In the genomic region with DNA sequence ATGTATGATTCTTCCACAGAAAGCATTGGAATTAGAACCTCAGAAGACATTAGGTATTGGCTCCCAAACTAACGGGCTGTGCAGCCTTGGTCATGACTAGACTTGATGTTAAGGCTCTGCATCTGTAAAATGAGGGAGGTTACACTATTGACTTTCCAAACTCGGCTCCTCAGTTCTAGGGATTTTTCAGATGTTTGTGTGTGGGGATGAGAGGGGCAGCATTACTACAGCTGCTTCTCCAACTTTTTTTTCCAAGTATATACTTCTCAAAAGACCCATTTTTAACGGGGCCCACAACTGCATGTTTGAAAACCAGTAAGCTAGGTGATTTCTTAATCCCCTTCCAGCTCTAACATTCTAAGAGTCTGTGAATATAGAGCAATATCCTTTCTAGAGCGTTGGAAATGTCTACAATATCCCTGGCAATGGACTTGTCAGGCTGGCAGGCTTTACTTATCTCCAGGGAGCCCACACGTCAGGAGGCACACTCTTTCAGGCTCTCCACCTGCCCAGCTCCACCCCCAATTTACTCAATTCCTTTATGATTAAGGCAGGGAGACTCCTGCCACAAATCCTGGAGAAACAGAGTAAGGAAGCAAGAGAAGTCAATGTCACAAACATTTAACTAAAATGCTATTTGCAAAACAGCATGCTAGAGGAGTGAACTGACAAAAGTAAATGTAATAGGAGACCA, we compare ENCODE assay signal across 8 cellular contexts. TPM values are rescaled to one million over a fixed set of nuclear protein-coding genes. Genes with fewer than 3 reads are reported as not detected.
A peak's percentile ranks its signal among the peaks of the same experiment; 100 is the strongest.
DNase-seq lines count a peak whose midpoint lies in the region; ATAC-seq and TF ChIP-seq lines count a peak whose summit lies in the region.

No MANE protein-coding gene starts in this region.

- TF ChIP-seq CTCF in KMS-11 (conservative IDR thresholded peaks at IDR 0.05; ENCODE audit: low read depth, low read length) (no peak), brain microvascular endothelial cell (IDR thresholded peaks at IDR 0.05; ENCODE audit: low read depth, low read length, missing control alignments) (no peak), lung (IDR thresholded peaks at IDR 0.05; ENCODE audit: control extremely low read depth, extremely low read depth) (no peak), upper lobe of left lung (IDR thresholded peaks at IDR 0.05) (no peak)

- H3K79me2 ChIP-seq in ACC112 (ENCODE audit: control insufficient read depth, insufficient read depth, low read length, unreplicated experiment) (peaks cover 22% of the 10 kb centered on the region), KMS-11 (ENCODE audit: insufficient read depth, low read depth) (no peaks in the 10 kb centered on the region)

- H3K9ac ChIP-seq in KMS-11: peak overlapping the region; percentile 84

- H2AFZ ChIP-seq in ACC112 (ENCODE audit: low read length, unreplicated experiment) (peak overlapping the region; percentile 94), KMS-11 (ENCODE audit: low read depth) (peak overlapping the region; percentile 77; the same call in 1 of the 2 replicates)

- H3K9me3 ChIP-seq in lung (ENCODE audit: control insufficient read depth in 2 of 2, insufficient read depth in 1 of 2, low read length in 1 of 2) (no peaks in the 10 kb centered on the region), upper lobe of left lung (no peaks in the 10 kb centered on the region)

- in situ Hi-C loops in brain microvascular endothelial cell (cut with HindIII; ENCODE audit: low pct_ligation_motif_present, low sequenced_read_pairs): no loop called here

- no peak for TF ChIP-seq EP300 in upper lobe of left lung (IDR thresholded peaks at IDR 0.05)

- H4K20me1 ChIP-seq in KMS-11 (ENCODE audit: insufficient read depth): no peaks in the 10 kb centered on the region

- ATAC-seq in lung (ENCODE audit: insufficient read depth, low FRiP score) (no peak), upper lobe of left lung (ENCODE audit: low FRiP score in 2 of 2) (peak in 1 of 2 donors; percentile 2), HG02981 (IDR thresholded peaks at IDR 0.05; ENCODE audit: unreplicated experiment) (no peak)

- TF ChIP-seq POLR2A in upper lobe of left lung (IDR thresholded peaks at IDR 0.05): no peak

- H3K4me1 ChIP-seq in ACC112 (ENCODE audit: control insufficient read depth, insufficient read depth, low read length, unreplicated experiment) (peaks cover 18% of the 10 kb centered on the region), KMS-11 (ENCODE audit: low read depth, poor library complexity, severe bottlenecking) (peaks cover 14% of the 10 kb centered on the region), lung (ENCODE audit: control insufficient read depth in 2 of 2, insufficient read depth in 2 of 2, low read length in 2 of 2) (peaks cover 12 to 23% of the 10 kb centered on the region in 2 donors), upper lobe of left lung (peaks cover 17 to 27% (median 23%) of the 10 kb centered on the region in 4 donors)

- H3K4me3 ChIP-seq in ACC112 (ENCODE audit: low read depth, low read length) (peak overlapping the region; percentile 99), KMS-11 (IDR thresholded peaks at IDR 0.05; ENCODE audit: insufficient read depth, low read depth, low read length) (peak overlapping the region; percentile 92), brain microvascular endothelial cell (ENCODE audit: low read depth, low read length) (peak overlapping the region; percentile 92), lung (peak overlapping the region; percentile 70), upper lobe of left lung (peak overlapping the region; percentile 27 to 93 (median 66))

- H3K27me3 ChIP-seq in ACC112 (ENCODE audit: insufficient read depth, low read length) (no peaks in the 10 kb centered on the region), KMS-11 (ENCODE audit: insufficient read depth, low read depth) (no peaks in the 10 kb centered on the region), brain microvascular endothelial cell (replicated peaks) (no peaks in the 10 kb centered on the region), lung (ENCODE audit: control insufficient read depth, insufficient read depth) (no peaks in the 10 kb centered on the region), upper lobe of left lung (no peaks in the 10 kb centered on the region)

- 19 to 23% methylated on average over 5 of the region's 5 CpGs for WGBS in lung, 2 donors
- 23 to 24% methylated on average over 5 of the region's 5 CpGs for WGBS in upper lobe of left lung, 2 donors

- H3K4me2 ChIP-seq in KMS-11: peak overlapping the region; percentile 71

- no peaks in the 10 kb centered on the region for H3K36me3 ChIP-seq in ACC112 (ENCODE audit: insufficient read depth, low read length)
- H3K36me3 ChIP-seq in KMS-11 (ENCODE audit: insufficient read depth): no peaks in the 10 kb centered on the region
- peaks cover 24% of the 10 kb centered on the region for H3K36me3 ChIP-seq in brain microvascular endothelial cell (replicated peaks)
- peaks cover 17 to 19% of the 10 kb centered on the region in 2 donors for H3K36me3 ChIP-seq in lung (ENCODE audit: control insufficient read depth in 2 of 2, insufficient read depth in 2 of 2, low read length in 2 of 2)
- H3K36me3 ChIP-seq in upper lobe of left lung: peaks cover 12 to 29% (median 21%) of the 10 kb centered on the region in 4 donors

- no peak for DNase-seq in brain microvascular endothelial cell
- DNase-seq in lung (ENCODE audit: low spot score): no peak
- peak in 1 of 2 donors; percentile 61 for DNase-seq in upper lobe of left lung
- no peak for DNase-seq in RPMI8226
- no peak for DNase-seq in DMS153 (lab: John Stamatoyannopoulos, UW)

- peak overlapping the region; percentile 95 for H3K27ac ChIP-seq in ACC112 (ENCODE audit: low read depth, low read length)
- H3K27ac ChIP-seq in KMS-11: peak overlapping the region; percentile 57; the same call in 1 of the 2 replicates
- peak overlapping the region; percentile 91 for H3K27ac ChIP-seq in brain microvascular endothelial cell
- peak overlapping the region; percentile 91 to 97 for H3K27ac ChIP-seq in lung (ENCODE audit: low read depth in 1 of 2, low read length in 1 of 2)
- peak overlapping the region; percentile 92 to 97 (median 95) for H3K27ac ChIP-seq in upper lobe of left lung

RNA-seq across cellular contexts. Expression of a gene that starts 0.8 kb away (rescaled TPM):
- total RNA-seq in lung (100 to 1,000 TPM in 1 of 2 donors, 10 to 100 TPM in 1; 42.1 to 103 TPM), upper lobe of left lung (10 to 100 TPM; 51.2 to 99.3 (median 75.9) TPM)
- 100 to 1,000 TPM in 1 of 2 donors, 10 to 100 TPM in 1; 94.5 to 224 TPM for polyA plus RNA-seq in lung

RNA-seq across cellular contexts. Expression of a gene that starts 15.5 kb away (rescaled TPM):
- 1 to 10 TPM in 1 of 2 donors, under 1 TPM in 1; 0.34 to 2.0 TPM for total RNA-seq in lung
- 1 to 10 TPM in 1 of 2 donors, under 1 TPM in 1; 0.76 to 2.0 TPM for polyA plus RNA-seq in lung
- 10 to 100 TPM in 2 of 6 donors, 1 to 10 TPM in 4; 2.6 to 81.7 (median 4.6) TPM for total RNA-seq in upper lobe of left lung

RNA-seq across cellular contexts. Expression of a gene that starts 32.8 kb away (rescaled TPM):
- total RNA-seq in lung (10 to 100 TPM; 46.4 to 61.8 TPM), upper lobe of left lung (100 to 1,000 TPM in 1 of 6 donors, 10 to 100 TPM in 5; 43.9 to 104 (median 48.9) TPM)
- 10 to 100 TPM; 28.7 to 41.0 TPM for polyA plus RNA-seq in lung

RNA-seq across cellular contexts. Expression of a gene that starts 41.5 kb away (rescaled TPM):
- total RNA-seq in lung: under 1 TPM; 0.09 to 0.48 TPM
- under 1 TPM; 0.10 to 0.16 TPM for polyA plus RNA-seq in lung
- total RNA-seq in upper lobe of left lung: under 1 TPM in 1 of 6 donors, not detected in 5; 0.49 TPM

RNA-seq across cellular contexts. Expression of a gene that starts 46.4 kb away (rescaled TPM):
- total RNA-seq in lung: 10 to 100 TPM; 19.6 to 37.3 TPM
- polyA plus RNA-seq in lung: 10 to 100 TPM; 37.3 to 55.4 TPM
- total RNA-seq in upper lobe of left lung: 10 to 100 TPM; 24.8 to 48.2 (median 29.8) TPM
